Comparison of ENCODE assay signal across 1 cellular context in genomic region chr4:118676128-118676527, GRCh38.
TF ChIP-seq lines count a peak whose summit lies in the region.

No MANE protein-coding gene starts in this region.

TF ChIP-seq in IMR-90, 13 proteins besides CTCF, POLR2A, EP300 and RAD21 (continued from another document):
- TF ChIP-seq SMC3 (IDR thresholded peaks at IDR 0.05; ENCODE audit: low read depth, low read length): no peak
